Comparison of ENCODE assay signal across 13 cellular contexts in the genomic region with DNA sequence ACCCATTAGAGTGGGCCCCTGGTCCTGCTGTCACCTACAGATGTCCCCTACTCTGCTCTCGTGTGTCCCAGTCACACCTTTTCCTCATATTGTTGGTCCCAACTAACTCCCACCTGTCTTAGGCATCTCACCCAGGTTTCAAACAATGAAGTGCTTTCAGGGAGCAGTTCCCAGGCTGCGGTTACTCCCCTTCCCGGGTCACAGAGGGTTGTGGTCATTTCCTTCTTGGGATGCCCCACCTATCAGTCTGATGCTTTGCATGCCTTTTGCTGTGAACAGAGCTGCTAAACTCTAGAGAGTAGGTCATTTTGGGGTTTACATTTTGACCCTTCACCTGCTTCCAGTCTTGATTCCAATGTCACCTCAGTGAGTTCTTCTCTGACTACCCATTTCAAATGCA.
DNase-seq lines count a peak whose midpoint lies in the region; TF ChIP-seq lines count a peak whose summit lies in the region.
"Had no signal": no experiment of that assay in that cellular context is flagged by ENCODE, and none has a peak within 500 bp of the region (broad histone marks: within the 10 kb centered on the region; RNA-seq: fewer than 3 reads in every experiment).

No MANE protein-coding gene starts in this region.

- H3K36me3 ChIP-seq in left ventricle myocardium inferior = no peaks in the 10 kb centered on the region
- H3K36me3 ChIP-seq: BE2C had no signal

- H3K4me1 ChIP-seq in left ventricle myocardium inferior = peaks cover 23% of the 10 kb centered on the region
- H3K4me1 ChIP-seq: A549, BE2C had no signal

- intact Hi-C loops in left ventricle myocardium inferior (cut with micrococcal nuclease) (no loop called here), cardiac septum (cut with DNase I) (no loop called here)

- no peak for DNase-seq in left ventricle myocardium inferior
- no peak for DNase-seq in cardiac septum (ENCODE audit: low spot score)
- DNase-seq in HT1080 (ENCODE audit: low read depth) = peak; percentile 26
- DNase-seq in myocyte (ENCODE audit: low read depth) = peak; percentile 19
- no peak for DNase-seq in NCI-H1417 treated with DMSO at 0.1 percent for 48 hours (lab: John Stamatoyannopoulos, UW)
- DNase-seq in NCI-H510A treated with DMSO at 0.1 percent for 48 hours (lab: John Stamatoyannopoulos, UW) = no peak
- no peak for DNase-seq in GM19240 (ENCODE audit: insufficient read length, low spot score)
- DNase-seq: BE2C; CD4-positive, alpha-beta memory T cell; DMS153; DMS79 treated with DMSO at 0.1 percent for 48 hours; GOT3 had no signal

- no peaks in the 10 kb centered on the region for H3K9me3 ChIP-seq in left ventricle myocardium inferior (replicated peaks)
- H3K9me3 ChIP-seq: A549, BE2C had no signal

- TF ChIP-seq CTCF in left ventricle myocardium inferior (IDR thresholded peaks at IDR 0.05; ENCODE audit: borderline replicate concordance) = no peak

- H3K27ac ChIP-seq in left ventricle myocardium inferior (replicated peaks) = peak overlapping the region; percentile 85
- H3K27ac ChIP-seq: A549 had no signal

- H3K27me3 ChIP-seq in left ventricle myocardium inferior (ENCODE audit: low read depth) = peaks cover 5% of the 10 kb centered on the region
- H3K27me3 ChIP-seq: BE2C had no signal

- H3K4me3 ChIP-seq in left ventricle myocardium inferior = no peak overlapping the region
- H3K4me3 ChIP-seq: A549 had no signal

Comparison
In these comparisons a context has a peak if more than half of its experiments do, and no peak if none do; other contexts are left out.
1. DNase-seq: peak in HT1080 (single experiment) and myocyte (single experiment); none in left ventricle myocardium inferior (single experiment), cardiac septum (single experiment), NCI-H1417 treated with DMSO at 0.1 percent for 48 hours (single experiment), NCI-H510A treated with DMSO at 0.1 percent for 48 hours (single experiment) and GM19240 (single experiment).